8 cellular contexts compared by ENCODE assay signal in genomic region chr1:174023438-174023837, GRCh38. TPM values are rescaled to one million over a fixed set of nuclear protein-coding genes. Genes with fewer than 3 reads are reported as not detected.
DNase-seq lines count a peak whose midpoint lies in the region; ATAC-seq and TF ChIP-seq lines count a peak whose summit lies in the region.

No MANE protein-coding gene starts in this region.

- H3K27ac Mint-ChIP-seq in activated T-cell treated with anti-CD3 and anti-CD28 coated beads, Interleukin-2, amount 50 U/mL, for 24 hours = peak overlapping the region; percentile 44
- no peak overlapping the region for H3K27ac Mint-ChIP-seq in stimulated activated naive B cell treated with anti-CD40 and anti-IgM and Interleukin-4, amounts not matched to agents 10 μg/mL and 1 μg/mL and 100 μg/mL, for 72 hours

- no peak for ATAC-seq in stimulated activated naive B cell treated with anti-CD40 and anti-IgM and Interleukin-4, amounts not matched to agents 10 μg/mL and 1 μg/mL and 100 μg/mL, for 72 hours (replicated peaks)
- ATAC-seq in GM19455 (IDR thresholded peaks at IDR 0.05; ENCODE audit: unreplicated experiment) = no peak

- peaks cover 28% of the 10 kb centered on the region for H3K36me3 Mint-ChIP-seq in activated T-cell treated with anti-CD3 and anti-CD28 coated beads, Interleukin-2, amount 50 U/mL, for 24 hours (ENCODE audit: low read depth)
- peaks cover 1 to 8% of the 10 kb centered on the region in 2 donors for H3K36me3 Mint-ChIP-seq in stimulated activated naive B cell treated with anti-CD40 and anti-IgM and Interleukin-4, amounts not matched to agents 10 μg/mL and 1 μg/mL and 100 μg/mL, for 72 hours

- H3K4me3 ChIP-seq in Peyer's patch (no peak overlapping the region), mucosa of rectum (ENCODE audit: low read length in 2 of 2) (peak overlapping the region; percentile 32 to 94)

- H3K36me3 ChIP-seq in Peyer's patch (no peaks in the 10 kb centered on the region), mucosa of rectum (ENCODE audit: control insufficient read depth in 2 of 2, insufficient read depth in 2 of 2, low read length in 2 of 2) (no peaks in the 10 kb centered on the region)

- no peaks in the 10 kb centered on the region for H3K9me3 Mint-ChIP-seq in activated T-cell treated with anti-CD3 and anti-CD28 coated beads, Interleukin-2, amount 50 U/mL, for 24 hours
- H3K9me3 Mint-ChIP-seq in stimulated activated naive B cell treated with anti-CD40 and anti-IgM and Interleukin-4, amounts not matched to agents 10 μg/mL and 1 μg/mL and 100 μg/mL, for 72 hours = no peaks in the 10 kb centered on the region

- TF ChIP-seq POLR2A in Peyer's patch (IDR thresholded peaks at IDR 0.05) = no peak

- H3K4me1 ChIP-seq in Peyer's patch = peaks cover 0 to 36% (median 13%) of the 10 kb centered on the region in 4 donors
- peaks cover 20 to 21% of the 10 kb centered on the region in 2 donors for H3K4me1 ChIP-seq in mucosa of rectum (ENCODE audit: control insufficient read depth in 2 of 2, insufficient read depth in 2 of 2, low read length in 2 of 2)

- H3K9me3 ChIP-seq in Peyer's patch (no peaks in the 10 kb centered on the region), mucosa of rectum (ENCODE audit: control insufficient read depth in 2 of 2, low read length in 2 of 2) (no peaks in the 10 kb centered on the region)

- peak overlapping the region; percentile 43 to 92 for H3K9ac ChIP-seq in mucosa of rectum (ENCODE audit: low read depth in 1 of 2, low read length in 2 of 2)

- DNase-seq in activated T-cell treated with anti-CD3 and anti-CD28 coated beads, Interleukin-2, amount 50 U/mL, for 24 hours = no peak
- no peak for DNase-seq in activated T-cell treated with anti-CD3 and anti-CD28 coated beads, Interleukin-2, amount 50 U/mL, for 1 hour
- DNase-seq in Peyer's patch (peak in 1 of 3 donors; percentile 73), dermis blood vessel endothelial cell (peak; percentile 38), AG20443 (ENCODE audit: low spot score) (no peak)
- DNase-seq in stimulated activated naive B cell treated with anti-CD40 and anti-IgM and Interleukin-4, amounts not matched to agents 10 μg/mL and 1 μg/mL and 100 μg/mL, for 72 hours = no peak

- H3K4me1 Mint-ChIP-seq in activated T-cell treated with anti-CD3 and anti-CD28 coated beads, Interleukin-2, amount 50 U/mL, for 24 hours (ENCODE audit: low read depth) = peaks cover 38% of the 10 kb centered on the region
- H3K4me1 Mint-ChIP-seq in stimulated activated naive B cell treated with anti-CD40 and anti-IgM and Interleukin-4, amounts not matched to agents 10 μg/mL and 1 μg/mL and 100 μg/mL, for 72 hours = peaks cover 7 to 33% of the 10 kb centered on the region in 2 donors

- H3K27me3 ChIP-seq in Peyer's patch (no peaks in the 10 kb centered on the region), mucosa of rectum (ENCODE audit: control insufficient read depth in 2 of 2, insufficient read depth in 2 of 2, low read length in 2 of 2) (no peaks in the 10 kb centered on the region)

- no peak for TF ChIP-seq CTCF in Peyer's patch (IDR thresholded peaks at IDR 0.05)

- peak overlapping the region in 3 of 4 donors; percentile 92 to 97 (median 93) for H3K27ac ChIP-seq in Peyer's patch
- peak overlapping the region; percentile 96 to 98 for H3K27ac ChIP-seq in mucosa of rectum (ENCODE audit: low read depth in 2 of 2, low read length in 2 of 2)

- peak overlapping the region; percentile 93 for H3K4me3 Mint-ChIP-seq in activated T-cell treated with anti-CD3 and anti-CD28 coated beads, Interleukin-2, amount 50 U/mL, for 24 hours
- H3K4me3 Mint-ChIP-seq in stimulated activated naive B cell treated with anti-CD40 and anti-IgM and Interleukin-4, amounts not matched to agents 10 μg/mL and 1 μg/mL and 100 μg/mL, for 72 hours = peak overlapping the region in 1 of 2 donors; percentile 91

- no peaks in the 10 kb centered on the region for H3K27me3 Mint-ChIP-seq in activated T-cell treated with anti-CD3 and anti-CD28 coated beads, Interleukin-2, amount 50 U/mL, for 24 hours
- no peaks in the 10 kb centered on the region for H3K27me3 Mint-ChIP-seq in stimulated activated naive B cell treated with anti-CD40 and anti-IgM and Interleukin-4, amounts not matched to agents 10 μg/mL and 1 μg/mL and 100 μg/mL, for 72 hours

RNA-seq across cellular contexts. Expression of gene RC3H1, which starts 1.3 kb away (rescaled TPM):
- 10 to 100 TPM; 26.2 to 37.3 (median 31.1) TPM for total RNA-seq in Peyer's patch
- total RNA-seq in dermis blood vessel endothelial cell = 22.6 TPM in 2 replicates

Comparison
In these comparisons a context has a peak if more than half of its experiments do, and no peak if none do; other contexts are left out.
1. H3K4me3 ChIP-seq: peak in mucosa of rectum (2 of 2); none in Peyer's patch (0 of 4).